15 cellular contexts compared by ENCODE assay signal in genomic region chr14:95072310-95072709, GRCh38.
DNase-seq lines count a peak whose midpoint lies in the region; ATAC-seq and TF ChIP-seq lines count a peak whose summit lies in the region.
"Had no signal": no experiment of that assay in that cellular context is flagged by ENCODE, and none has a peak within 500 bp of the region (broad histone marks: within the 10 kb centered on the region; RNA-seq: fewer than 3 reads in every experiment).

No MANE protein-coding gene starts in this region.

- no peaks in the 10 kb centered on the region for H3K9me2 ChIP-seq in neural cell (ENCODE audit: insufficient read depth, low read length)

- H3F3A ChIP-seq in neural cell (ENCODE audit: insufficient read depth, low read length, poor library complexity, severe bottlenecking) = no peaks in the 10 kb centered on the region

- H3K27ac Mint-ChIP-seq in brain = peak overlapping the region in 2 of 5 experiments; percentile 33 to 67
- H3K27ac Mint-ChIP-seq in type B pancreatic cell = peak overlapping the region; percentile 45
- no peak overlapping the region for H3K27ac Mint-ChIP-seq in progenitor cell of endocrine pancreas
- H3K27ac Mint-ChIP-seq: CD14-positive monocyte; CD4-positive, alpha-beta memory T cell had no signal

- H3K9me3 Mint-ChIP-seq in brain = peaks cover 0 to 2% (median 0%) of the 10 kb centered on the region in 5 experiments
- peaks cover 5% of the 10 kb centered on the region for H3K9me3 Mint-ChIP-seq in type B pancreatic cell
- H3K9me3 Mint-ChIP-seq in progenitor cell of endocrine pancreas (ENCODE audit: low read depth) = no peaks in the 10 kb centered on the region

- H3K9ac ChIP-seq in neural cell (ENCODE audit: low read length) = no peak overlapping the region
- H3K9ac ChIP-seq: BLaER1, GM23248 had no signal

- ATAC-seq in left cardiac atrium = no peak

- H3K4me1 Mint-ChIP-seq in brain = peaks cover 16% of the 10 kb centered on the region
- peaks cover 31% of the 10 kb centered on the region for H3K4me1 Mint-ChIP-seq in type B pancreatic cell (ENCODE audit: unreplicated experiment)
- H3K4me1 Mint-ChIP-seq in progenitor cell of endocrine pancreas (ENCODE audit: low read depth) = no peaks in the 10 kb centered on the region
- H3K4me1 Mint-ChIP-seq: CD14-positive monocyte; CD4-positive, alpha-beta memory T cell had no signal

- no peaks in the 10 kb centered on the region for H4K20me1 ChIP-seq in neural cell (ENCODE audit: insufficient read depth)
- H4K20me1 ChIP-seq: BLaER1 had no signal

- H2AFZ ChIP-seq in neural cell (ENCODE audit: low read depth, low read length) = no peak overlapping the region
- H2AFZ ChIP-seq: GM23248 had no signal

- H3K4me3 Mint-ChIP-seq in brain (peak overlapping the region; percentile 36 to 56 (median 52)), type B pancreatic cell (peak overlapping the region; percentile 65), progenitor cell of endocrine pancreas (ENCODE audit: low read depth) (no peak overlapping the region)
- H3K4me3 Mint-ChIP-seq: CD14-positive monocyte; CD4-positive, alpha-beta memory T cell had no signal

- TF ChIP-seq CTCF in LNCaP clone FGC (IDR thresholded peaks at IDR 0.05; ENCODE audit: control insufficient read depth, extremely low read depth, insufficient read depth) (no peak), brain (conservative IDR thresholded peaks at IDR 0.05) (no peak), neural cell (IDR thresholded peaks at IDR 0.05; ENCODE audit: poor library complexity, severe bottlenecking) (no peak), type B pancreatic cell (conservative IDR thresholded peaks at IDR 0.05) (no peak), progenitor cell of endocrine pancreas (IDR thresholded peaks at IDR 0.05; ENCODE audit: unreplicated experiment) (no peak)

- H3K27ac ChIP-seq in neural cell (ENCODE audit: low read length) = no peak overlapping the region
- H3K27ac ChIP-seq: BLaER1, GM23248 had no signal

- H3K9me3 ChIP-seq in neural cell (ENCODE audit: low read length) = no peaks in the 10 kb centered on the region
- H3K9me3 ChIP-seq: HAP-1 had no signal

- TF ChIP-seq RAD21 in neural cell (conservative IDR thresholded peaks at IDR 0.05) = no peak

- peaks cover 15% of the 10 kb centered on the region for H3K27me3 Mint-ChIP-seq in brain
- H3K27me3 Mint-ChIP-seq in type B pancreatic cell = peaks cover 31% of the 10 kb centered on the region
- peaks cover 5% of the 10 kb centered on the region for H3K27me3 Mint-ChIP-seq in progenitor cell of endocrine pancreas

- no peak overlapping the region for H3K4me3 ChIP-seq in LNCaP clone FGC (ENCODE audit: low read depth, low read length)
- peak overlapping the region; percentile 49 for H3K4me3 ChIP-seq in neural cell (ENCODE audit: low read length)
- H3K4me3 ChIP-seq: BLaER1, GM23248, HAP-1 had no signal

- peak overlapping the region; percentile 48 for H3K4me2 ChIP-seq in neural cell (ENCODE audit: low read length)
- H3K4me2 ChIP-seq: BLaER1 had no signal

- H3K36me3 ChIP-seq in neural cell (ENCODE audit: insufficient read depth, low read length) = no peaks in the 10 kb centered on the region
- H3K36me3 ChIP-seq: BLaER1, HAP-1 had no signal

- TF ChIP-seq EP300 in neural cell (conservative IDR thresholded peaks at IDR 0.05; ENCODE audit: poor library complexity, severe bottlenecking) = no peak

- H3K79me2 ChIP-seq in neural cell (replicated peaks; ENCODE audit: insufficient read depth, low read length) = no peaks in the 10 kb centered on the region

- peak; percentile 4 for DNase-seq in LNCaP clone FGC (ENCODE audit: low read depth)
- DNase-seq in type B pancreatic cell (ENCODE audit: extremely low spot score, unreplicated experiment) = peak; percentile 8
- no peak for DNase-seq in progenitor cell of endocrine pancreas (ENCODE audit: low spot score, unreplicated experiment)
- no peak for DNase-seq in NCI-H748 (lab: John Stamatoyannopoulos, UW; ENCODE audit: unreplicated experiment)
- no peak for DNase-seq in left cardiac atrium
- DNase-seq: 8988T; Calu3; CD4-positive, alpha-beta memory T cell; GF-D8; GM23248 had no signal

- no peaks in the 10 kb centered on the region for H3K27me3 ChIP-seq in neural cell (ENCODE audit: insufficient read depth, low read depth, low read length)
- H3K27me3 ChIP-seq: BLaER1 had no signal

- intact Hi-C loops in left cardiac atrium (cut with DNase I) = no loop called here

- H3K36me3 Mint-ChIP-seq in brain = no peaks in the 10 kb centered on the region
- H3K36me3 Mint-ChIP-seq in type B pancreatic cell = no peaks in the 10 kb centered on the region
- H3K36me3 Mint-ChIP-seq in progenitor cell of endocrine pancreas (ENCODE audit: insufficient read depth) = no peaks in the 10 kb centered on the region
- H3K36me3 Mint-ChIP-seq: CD14-positive monocyte; CD4-positive, alpha-beta memory T cell had no signal

TF ChIP-seq in neural cell, 6 proteins besides CTCF, POLR2A, EP300 and RAD21:
- TF ChIP-seq REST (IDR thresholded peaks at IDR 0.05; ENCODE audit: borderline replicate concordance) (no peak), TAF1 (IDR thresholded peaks at IDR 0.05; ENCODE audit: low read depth) (no peak), POLR2AphosphoS5 (IDR thresholded peaks at IDR 0.05) (no peak), EZH2 (IDR thresholded peaks at IDR 0.05; ENCODE audit: borderline replicate concordance, insufficient read depth, low read length, poor library complexity, severe bottlenecking) (no peak), SMC3 (conservative IDR thresholded peaks at IDR 0.05; ENCODE audit: poor library complexity) (no peak), MXI1 (conservative IDR thresholded peaks at IDR 0.05; ENCODE audit: poor library complexity, severe bottlenecking) (no peak)
TF ChIP-seq in neural cell: peak in this region for 0.

Comparison
In these comparisons a context has a peak if more than half of its experiments do, and no peak if none do; other contexts are left out.
1. DNase-seq: peak in LNCaP clone FGC (single experiment) and type B pancreatic cell (single experiment); none in progenitor cell of endocrine pancreas (single experiment), NCI-H748 (single experiment) and left cardiac atrium (single experiment).